ENCODE assay signal across 8 cellular contexts in the genomic region with DNA sequence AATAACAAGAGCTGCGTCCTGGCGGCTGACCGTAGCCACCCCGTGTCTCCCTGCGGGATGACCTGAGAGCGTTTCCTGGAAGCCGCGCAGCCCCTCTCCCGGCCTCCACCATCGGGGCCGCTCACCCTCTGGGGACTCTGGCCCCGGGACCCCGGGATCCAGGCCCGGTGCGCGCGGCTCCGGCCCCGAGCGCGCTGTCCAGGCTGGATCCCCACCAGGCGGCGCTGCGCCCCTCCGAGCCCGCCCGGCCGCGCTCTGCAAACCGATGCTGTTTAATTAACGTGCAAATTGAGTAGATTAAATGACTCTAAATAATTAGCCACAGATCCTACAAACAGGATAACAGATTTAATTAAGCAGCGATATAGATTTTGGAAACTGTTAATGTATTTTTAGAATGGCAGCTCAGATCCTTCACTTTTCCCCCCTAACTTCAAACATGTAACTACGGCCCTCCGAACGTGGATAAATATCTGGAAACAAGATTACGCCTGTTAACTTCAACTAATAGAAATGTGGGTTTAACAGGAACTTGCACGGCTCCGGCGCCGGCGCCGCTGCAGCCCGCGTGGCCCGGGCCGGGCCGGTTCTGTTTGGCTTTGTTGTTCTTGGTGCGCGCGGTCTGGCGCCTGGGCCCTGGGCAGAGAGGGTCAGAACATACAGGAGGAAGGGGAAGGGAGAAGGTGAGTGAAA. TPM values are rescaled to one million over a fixed set of nuclear protein-coding genes. Genes with fewer than 3 reads are reported as not detected.
DNase-seq lines count a peak whose midpoint lies in the region; ATAC-seq, FAIRE-seq and TF ChIP-seq lines count a peak whose summit lies in the region.

No MANE protein-coding gene starts in this region.

- intact Hi-C loops in ascending aorta (cut with DNase I), result loop anchor here (2.0 kb wide), 1 partner anchor 249 kb away; no protein-coding TSS in a partner anchor

- FAIRE-seq in D721Med (lab: Jason Lieb, UNC), result no peak

- no peaks in the 10 kb centered on the region for H3K9me3 Mint-ChIP-seq in stimulated activated naive CD8-positive, alpha-beta T cell treated with anti-CD3 and anti-CD28 coated beads, Interleukin-15, Interleukin-2, amounts not matched to agents 100 ng/mL and 50 ng/mL, for 24 hours

- peak; percentile 71 for TF ChIP-seq CTCF in D721Med (IDR thresholded peaks at IDR 0.05; ENCODE audit: insufficient read depth, missing control alignments)
- TF ChIP-seq CTCF in Peyer's patch (IDR thresholded peaks at IDR 0.05), result peak; percentile 10 to 69 (median 61)
- peak; percentile 51 to 74 (median 55) for TF ChIP-seq CTCF in ascending aorta (IDR thresholded peaks at IDR 0.05)

- H3K27ac ChIP-seq in Peyer's patch (no peak overlapping the region), ascending aorta (no peak overlapping the region)

- peaks cover 67% of the 10 kb centered on the region for H3K27me3 Mint-ChIP-seq in stimulated activated naive CD8-positive, alpha-beta T cell treated with anti-CD3 and anti-CD28 coated beads, Interleukin-15, Interleukin-2, amounts not matched to agents 100 ng/mL and 50 ng/mL, for 24 hours

- H3K4me1 ChIP-seq in Peyer's patch, result peaks cover 0 to 8% (median 0%) of the 10 kb centered on the region in 4 donors
- H3K4me1 ChIP-seq in ascending aorta, result peaks cover 0 to 6% of the 10 kb centered on the region in 2 donors

- H3K36me3 ChIP-seq in Peyer's patch (no peaks in the 10 kb centered on the region), ascending aorta (no peaks in the 10 kb centered on the region)

- peak; percentile 92 for DNase-seq in D721Med (ENCODE audit: insufficient read length, low spot score)
- DNase-seq in Peyer's patch, result peak in 1 of 3 donors; percentile 57
- no peak for DNase-seq in ascending aorta (ENCODE audit: low spot score in 2 of 2)
- peak; percentile 68 for DNase-seq in left kidney (ENCODE audit: low read depth, low spot score)
- no peak for DNase-seq in OCI-M1 (lab: John Stamatoyannopoulos, UW)
- DNase-seq in NAMALWA (ENCODE audit: low spot score), result no peak

- no peak overlapping the region for H3K4me3 Mint-ChIP-seq in stimulated activated naive CD8-positive, alpha-beta T cell treated with anti-CD3 and anti-CD28 coated beads, Interleukin-15, Interleukin-2, amounts not matched to agents 100 ng/mL and 50 ng/mL, for 24 hours

- TF ChIP-seq POLR2A in Peyer's patch (IDR thresholded peaks at IDR 0.05), result no peak

- H3K9me3 ChIP-seq in Peyer's patch, result peaks cover 0 to 5% (median 0%) of the 10 kb centered on the region in 4 donors
- H3K9me3 ChIP-seq in ascending aorta, result no peaks in the 10 kb centered on the region

- peaks cover 0 to 62% of the 10 kb centered on the region in 2 donors for H3K27me3 ChIP-seq in Peyer's patch
- peaks cover 50% of the 10 kb centered on the region for H3K27me3 ChIP-seq in ascending aorta

- peaks cover 8% of the 10 kb centered on the region for H3K4me1 Mint-ChIP-seq in stimulated activated naive CD8-positive, alpha-beta T cell treated with anti-CD3 and anti-CD28 coated beads, Interleukin-15, Interleukin-2, amounts not matched to agents 100 ng/mL and 50 ng/mL, for 24 hours (ENCODE audit: low read depth)

- ATAC-seq in HG03108 (IDR thresholded peaks at IDR 0.05; ENCODE audit: unreplicated experiment), result no peak

- H3K27ac Mint-ChIP-seq in stimulated activated naive CD8-positive, alpha-beta T cell treated with anti-CD3 and anti-CD28 coated beads, Interleukin-15, Interleukin-2, amounts not matched to agents 100 ng/mL and 50 ng/mL, for 24 hours, result peak overlapping the region; percentile 24

- no peaks in the 10 kb centered on the region for H3K36me3 Mint-ChIP-seq in stimulated activated naive CD8-positive, alpha-beta T cell treated with anti-CD3 and anti-CD28 coated beads, Interleukin-15, Interleukin-2, amounts not matched to agents 100 ng/mL and 50 ng/mL, for 24 hours (ENCODE audit: low read depth)

- H3K4me3 ChIP-seq in Peyer's patch, result no peak overlapping the region
- H3K4me3 ChIP-seq in ascending aorta, result no peak overlapping the region

RNA-seq across cellular contexts. Expression of gene UNCX, which starts 7.1 kb away (rescaled TPM):
- total RNA-seq in Peyer's patch, result not detected
- not detected for total RNA-seq in ascending aorta

Comparison
In these comparisons a context has a peak if more than half of its experiments do, and no peak if none do; other contexts are left out.
1. DNase-seq: peak in D721Med (single experiment) and left kidney (single experiment); none in ascending aorta (0 of 2), OCI-M1 (single experiment) and NAMALWA (single experiment).
2. Peak in every context shown above with its lines, with median percentiles within 50 percentile points of each other: CTCF ChIP-seq.